19 cellular contexts compared by ENCODE assay signal in genomic region chr6:12269100-12269499, GRCh38. TPM values are rescaled to one million over a fixed set of nuclear protein-coding genes. Genes with fewer than 3 reads are reported as not detected.
DNase-seq lines count a peak whose midpoint lies in the region; ATAC-seq and TF ChIP-seq lines count a peak whose summit lies in the region.
"Had no signal": no experiment of that assay in that cellular context is flagged by ENCODE, and none has a peak within 500 bp of the region (broad histone marks: within the 10 kb centered on the region; RNA-seq: fewer than 3 reads in every experiment).

No MANE protein-coding gene starts in this region.

- H3K27ac ChIP-seq in WERI-Rb-1: no peak overlapping the region
- H3K27ac ChIP-seq: C4-2B, SJSA1 had no signal

- no peak overlapping the region for H3K4me3 Mint-ChIP-seq in stimulated activated memory B cell treated with anti-CD40 and anti-IgM and Interleukin-4, amounts not matched to agents 10 μg/mL and 1 μg/mL and 100 μg/mL, for 72 hours
- H3K4me3 Mint-ChIP-seq: H9, T-cell had no signal

- peaks cover 15% of the 10 kb centered on the region for H3K9me3 Mint-ChIP-seq in stimulated activated memory B cell treated with anti-CD40 and anti-IgM and Interleukin-4, amounts not matched to agents 10 μg/mL and 1 μg/mL and 100 μg/mL, for 72 hours

- H3K27ac Mint-ChIP-seq in stimulated activated memory B cell treated with anti-CD40 and anti-IgM and Interleukin-4, amounts not matched to agents 10 μg/mL and 1 μg/mL and 100 μg/mL, for 72 hours: no peak overlapping the region
- H3K27ac Mint-ChIP-seq: H9, T-cell had no signal

- TF ChIP-seq CTCF in WERI-Rb-1 (IDR thresholded peaks at IDR 0.05; ENCODE audit: low read depth, low read length): no peak

- H3K27me3 Mint-ChIP-seq in stimulated activated memory B cell treated with anti-CD40 and anti-IgM and Interleukin-4, amounts not matched to agents 10 μg/mL and 1 μg/mL and 100 μg/mL, for 72 hours: no peaks in the 10 kb centered on the region

- H3K4me1 Mint-ChIP-seq in stimulated activated memory B cell treated with anti-CD40 and anti-IgM and Interleukin-4, amounts not matched to agents 10 μg/mL and 1 μg/mL and 100 μg/mL, for 72 hours: peaks cover 8% of the 10 kb centered on the region
- H3K4me1 Mint-ChIP-seq: H9 had no signal

- ATAC-seq in stimulated activated memory B cell treated with anti-CD40 and anti-IgM and Interleukin-4, amounts not matched to agents 10 μg/mL and 1 μg/mL and 100 μg/mL, for 72 hours: no peak
- ATAC-seq in HG03460 (IDR thresholded peaks at IDR 0.05; ENCODE audit: unreplicated experiment): no peak
- ATAC-seq: T-cell had no signal

- H3K27me3 ChIP-seq in WERI-Rb-1 (ENCODE audit: insufficient read depth, low read depth, severe bottlenecking): peaks cover 9% of the 10 kb centered on the region
- H3K27me3 ChIP-seq: SJSA1 had no signal

- H3K36me3 ChIP-seq in WERI-Rb-1: no peaks in the 10 kb centered on the region
- H3K36me3 ChIP-seq: SJSA1 had no signal

- no peak overlapping the region for H3K4me3 ChIP-seq in WERI-Rb-1 (ENCODE audit: low read depth, low read length)
- H3K4me3 ChIP-seq: SJSA1 had no signal

- DNase-seq in GF-D8 (lab: John Stamatoyannopoulos, UW): peak; percentile 20
- DNase-seq in MV-4-11 (lab: John Stamatoyannopoulos, UW): peak; percentile 60
- peak; percentile 35 for DNase-seq in SKM-1 (lab: John Stamatoyannopoulos, UW; ENCODE audit: unreplicated experiment)
- peak; percentile 6 for DNase-seq in dermis blood vessel endothelial cell
- no peak for DNase-seq in WERI-Rb-1
- DNase-seq: DMS53, H9, NCI-H1092, NCI-H1694 treated with DMSO at 0.1 percent for 48 hours, NCI-H2107, NCI-H2227 treated with DMSO at 0.1 percent for 48 hours, NCI-H524, T-cell had no signal

- H3K36me3 Mint-ChIP-seq in stimulated activated memory B cell treated with anti-CD40 and anti-IgM and Interleukin-4, amounts not matched to agents 10 μg/mL and 1 μg/mL and 100 μg/mL, for 72 hours: peaks cover 6% of the 10 kb centered on the region

- no peaks in the 10 kb centered on the region for H3K9me3 ChIP-seq in WERI-Rb-1 (ENCODE audit: severe bottlenecking)

RNA-seq across cellular contexts. Expression of gene EDN1, which starts 21.1 kb away (rescaled TPM):
- total RNA-seq in dermis blood vessel endothelial cell: 247 and 438 TPM in 2 replicates
- total RNA-seq: A673, OCI-LY7 had no signal
